In the genomic region with DNA sequence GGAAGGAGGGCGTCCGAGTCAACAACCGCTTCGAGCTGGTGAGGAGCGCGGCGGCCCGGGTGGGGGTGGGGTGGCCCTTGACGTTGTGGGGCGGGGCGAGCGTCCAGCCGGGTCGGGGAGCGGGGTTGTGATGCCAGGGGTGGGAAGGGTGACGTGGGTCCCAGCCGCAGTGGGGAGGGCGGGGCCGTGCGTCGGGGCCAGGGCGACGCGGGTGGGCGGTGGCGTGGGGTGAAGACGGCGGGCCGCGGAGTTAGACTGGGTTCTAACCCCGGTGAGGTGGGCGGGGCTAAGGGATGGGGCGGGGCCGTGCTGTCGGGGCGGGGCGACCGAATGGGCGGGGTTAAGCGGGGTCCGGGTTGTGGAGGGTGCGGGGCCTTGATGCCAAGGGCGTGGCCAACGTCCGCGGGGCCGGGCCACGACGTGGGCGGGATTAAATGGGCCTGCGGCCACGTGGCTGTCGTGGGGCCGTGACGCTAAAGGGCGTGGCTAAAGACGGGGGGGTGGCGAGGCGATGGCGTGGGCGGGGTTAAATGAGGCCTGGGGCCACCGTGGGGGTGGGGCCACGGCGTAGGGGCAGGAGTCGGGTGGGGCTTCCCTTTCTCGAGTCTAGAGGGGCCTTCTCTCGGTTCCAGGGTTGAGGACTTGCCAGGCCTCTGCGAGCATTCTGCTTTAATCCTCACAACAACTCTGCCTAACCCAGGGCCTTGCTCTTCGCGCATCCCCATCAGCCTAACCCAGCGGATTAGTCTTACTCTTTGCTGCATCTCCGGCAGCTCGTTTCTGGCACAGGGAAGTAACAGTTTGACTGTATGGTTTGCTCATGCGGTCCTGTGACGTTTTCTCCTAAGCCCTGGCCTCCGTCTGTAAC, we compare ENCODE assay signal across 8 cellular contexts. TPM values are rescaled to one million over a fixed set of nuclear protein-coding genes. Genes with fewer than 3 reads are reported as not detected.
DNase-seq lines count a peak whose midpoint lies in the region; ATAC-seq lines count a peak whose summit lies in the region.

No MANE protein-coding gene starts in this region.

- in situ Hi-C loops in G401 (cut with HindIII; ENCODE audit: low sequenced_read_pairs) = no loop called here

- H3K27ac Mint-ChIP-seq in activated naive CD8-positive, alpha-beta T cell = peak overlapping the region; percentile 92

- ATAC-seq in HG02571 (IDR thresholded peaks at IDR 0.05; ENCODE audit: unreplicated experiment) = peak; percentile 53

- DNase-seq in G401 (ENCODE audit: low spot score) (peak; percentile 92), NCI-H1048 (lab: John Stamatoyannopoulos, UW) (peak; percentile 62), SKM-1 (lab: John Stamatoyannopoulos, UW; ENCODE audit: unreplicated experiment) (peak; percentile 96), glomerular visceral epithelial cell (ENCODE audit: extremely low spot score) (peak; percentile 95), occipital lobe (lab: John Stamatoyannopoulos, UW) (peak; percentile 95), superior temporal gyrus (ENCODE audit: extremely low spot score) (peak; percentile 90)

- H3K36me3 Mint-ChIP-seq in activated naive CD8-positive, alpha-beta T cell = peaks cover 5% of the 10 kb centered on the region

- H3K4me3 Mint-ChIP-seq in activated naive CD8-positive, alpha-beta T cell = peak overlapping the region; percentile 90

- no peaks in the 10 kb centered on the region for H3K27me3 Mint-ChIP-seq in activated naive CD8-positive, alpha-beta T cell

- peaks cover 4% of the 10 kb centered on the region for H3K9me3 Mint-ChIP-seq in activated naive CD8-positive, alpha-beta T cell (ENCODE audit: low read depth)

- H3K4me1 Mint-ChIP-seq in activated naive CD8-positive, alpha-beta T cell (ENCODE audit: low read depth) = peaks cover 16% of the 10 kb centered on the region

RNA-seq across cellular contexts. Expression of a gene that starts 0.7 kb away (rescaled TPM):
- total RNA-seq in G401 (2014; rRNA removed; shearing (Covaris generic)) = 132 and 147 TPM in 2 replicates
- 136 TPM for total RNA-seq in occipital lobe

RNA-seq across cellular contexts. Expression of a gene that starts 44.6 kb away (rescaled TPM):
- total RNA-seq in G401 (2014; rRNA removed; shearing (Covaris generic)) = 17.2 and 20.1 TPM in 2 replicates
- total RNA-seq in occipital lobe = 3.3 TPM

RNA-seq across cellular contexts. Expression of a gene that starts 45.8 kb away (rescaled TPM):
- total RNA-seq in G401 (2014; rRNA removed; shearing (Covaris generic)) = 21.7 and 37.2 TPM in 2 replicates
- 17.0 TPM for total RNA-seq in occipital lobe

RNA-seq across cellular contexts. Expression of a gene that starts 49.1 kb away (rescaled TPM):
- 264 and 266 TPM in 2 replicates for total RNA-seq in G401 (2014; rRNA removed; shearing (Covaris generic))
- 2,684 TPM for total RNA-seq in occipital lobe

RNA-seq across cellular contexts. Expression of a gene that starts 57.6 kb away (rescaled TPM):
- 24.0 and 36.2 TPM in 2 replicates for total RNA-seq in G401 (2014; rRNA removed; shearing (Covaris generic))
- total RNA-seq in occipital lobe = 10.8 TPM

Comparison
In these comparisons a context has a peak if more than half of its experiments do, and no peak if none do; other contexts are left out.
1. Peak in every context shown above with its lines: DNase-seq and ATAC-seq.